17 cellular contexts compared by ENCODE assay signal in genomic region chr15:91886878-91887277, GRCh38.
"Had no signal": no experiment of that assay in that cellular context is flagged by ENCODE, and none has a peak within 500 bp of the region (broad histone marks: within the 10 kb centered on the region; RNA-seq: fewer than 3 reads in every experiment).

No MANE protein-coding gene starts in this region.

- ATAC-seq: mucosa of descending colon; naive thymus-derived CD8-positive, alpha-beta T cell; stimulated activated naive CD8-positive, alpha-beta T cell treated with anti-CD3 and anti-CD28 coated beads, Interleukin-15, amount 100 ng/mL, for 72 hours had no signal

- H3K4me3 ChIP-seq: colonic mucosa, mucosa of descending colon, psoas muscle, thyroid gland, vagina had no signal

- H3K27ac Mint-ChIP-seq: activated naive CD8-positive, alpha-beta T cell treated with anti-CD3 and anti-CD28 coated beads for 36 hours; stimulated activated naive CD8-positive, alpha-beta T cell treated with anti-CD3 and anti-CD28 coated beads, Interleukin-15, amount 100 ng/mL, for 72 hours; T-helper 2 cell treated with Interferon-gamma antibody and Interleukin-4, amounts not matched to agents 5 μg/mL and 100 μg/mL, for 36 hours had no signal

- H3K36me3 Mint-ChIP-seq: activated naive CD8-positive, alpha-beta T cell treated with anti-CD3 and anti-CD28 coated beads for 36 hours had no signal

- H3K9me3 Mint-ChIP-seq: activated naive CD8-positive, alpha-beta T cell treated with anti-CD3 and anti-CD28 coated beads for 36 hours; naive thymus-derived CD8-positive, alpha-beta T cell; stimulated activated naive CD8-positive, alpha-beta T cell treated with anti-CD3 and anti-CD28 coated beads, Interleukin-15, amount 100 ng/mL, for 72 hours; T-helper 2 cell treated with Interferon-gamma antibody and Interleukin-4, amounts not matched to agents 5 μg/mL and 100 μg/mL, for 36 hours had no signal

- H3K27ac ChIP-seq: colonic mucosa, psoas muscle, thyroid gland, vagina had no signal

- H3K27me3 Mint-ChIP-seq: activated naive CD8-positive, alpha-beta T cell treated with anti-CD3 and anti-CD28 coated beads for 36 hours; naive thymus-derived CD8-positive, alpha-beta T cell; stimulated activated naive CD8-positive, alpha-beta T cell treated with anti-CD3 and anti-CD28 coated beads, Interleukin-15, amount 100 ng/mL, for 72 hours had no signal

- H3K4me3 Mint-ChIP-seq: activated naive CD8-positive, alpha-beta T cell treated with anti-CD3 and anti-CD28 coated beads for 36 hours; naive thymus-derived CD8-positive, alpha-beta T cell; stimulated activated naive CD8-positive, alpha-beta T cell treated with anti-CD3 and anti-CD28 coated beads, Interleukin-15, amount 100 ng/mL, for 72 hours; T-helper 2 cell treated with Interferon-gamma antibody and Interleukin-4, amounts not matched to agents 5 μg/mL and 100 μg/mL, for 36 hours had no signal

- H3K9me3 ChIP-seq: colonic mucosa, mucosa of descending colon, psoas muscle, thyroid gland, vagina had no signal

- DNase-seq: activated CD4-positive, alpha-beta T cell treated with anti-CD3 and anti-CD28 coated beads, Interleukin-2, amount 50 U/mL, for 4 hours; activated CD4-positive, CD25-positive, alpha-beta regulatory T cell treated with anti-CD3 and anti-CD28 coated beads, Interleukin-2, amount 50 U/mL, for 72 hours; activated gamma-delta T cell; activated naive CD8-positive, alpha-beta T cell treated with anti-CD3 and anti-CD28 coated beads for 36 hours; activated T-cell treated with anti-CD3 and anti-CD28 coated beads, Interleukin-2, amount 50 U/mL, for 1 hour; colonic mucosa; effector CD8-positive, alpha-beta T cell; kidney glomerular epithelial cell; mucosa of descending colon; naive thymus-derived CD8-positive, alpha-beta T cell; psoas muscle; stimulated activated CD4-positive, alpha-beta T cell treated with anti-CD3 and anti-CD28 coated beads, Interleukin-4, amount 100 ng/mL, for 4 hours; stimulated activated naive CD8-positive, alpha-beta T cell treated with anti-CD3 and anti-CD28 coated beads, Interleukin-15, amount 100 ng/mL, for 72 hours; SW 1271; thyroid gland had no signal

- H3K4me1 ChIP-seq: colonic mucosa had no signal

- H3K27me3 ChIP-seq: colonic mucosa, thyroid gland, vagina had no signal
